ENCODE assay signal across 10 cellular contexts in the genomic region with DNA sequence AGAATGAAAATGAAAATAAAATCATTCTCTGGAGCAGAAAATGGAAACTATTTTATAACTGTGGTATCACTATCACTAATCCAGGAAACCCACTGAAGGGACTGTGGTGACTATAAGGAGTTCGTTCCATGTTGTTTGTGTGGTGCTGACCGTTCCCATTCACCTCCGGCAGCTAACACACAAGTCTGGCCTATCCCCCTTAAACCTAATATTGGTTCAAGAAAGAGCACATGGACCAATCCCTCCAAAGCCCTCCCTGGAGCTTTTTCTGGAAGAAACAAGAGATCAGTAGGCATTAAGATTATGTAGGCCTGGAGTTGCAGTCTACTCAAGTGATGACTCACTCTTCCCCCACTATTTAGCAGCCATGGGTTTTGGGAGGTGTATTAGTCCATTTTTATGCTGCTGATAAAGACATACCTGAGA. TPM values are rescaled to one million over a fixed set of nuclear protein-coding genes. Genes with fewer than 3 reads are reported as not detected.
DNase-seq lines count a peak whose midpoint lies in the region; ATAC-seq and TF ChIP-seq lines count a peak whose summit lies in the region.
"Had no signal": no experiment of that assay in that cellular context is flagged by ENCODE, and none has a peak within 500 bp of the region (broad histone marks: within the 10 kb centered on the region; RNA-seq: fewer than 3 reads in every experiment).

No MANE protein-coding gene starts in this region.

- TF ChIP-seq POLR2A in gastrocnemius medialis (IDR thresholded peaks at IDR 0.05) = no peak

- peaks cover 4% of the 10 kb centered on the region for H3K9me3 Mint-ChIP-seq in activated naive CD4-positive, alpha-beta T cell treated with anti-CD3 and anti-CD28 coated beads for 36 hours

- H3K4me3 Mint-ChIP-seq in activated naive CD4-positive, alpha-beta T cell treated with anti-CD3 and anti-CD28 coated beads for 36 hours = no peak overlapping the region

- no peaks in the 10 kb centered on the region for H3K27me3 Mint-ChIP-seq in activated naive CD4-positive, alpha-beta T cell treated with anti-CD3 and anti-CD28 coated beads for 36 hours (ENCODE audit: low read depth)

- TF ChIP-seq CTCF in gastrocnemius medialis (IDR thresholded peaks at IDR 0.05 in 4 of 5, conservative IDR thresholded peaks at IDR 0.05 in 1 of 5) = no peak

- H3K27me3 ChIP-seq in gastrocnemius medialis = no peaks in the 10 kb centered on the region

- ATAC-seq in GM18499 (IDR thresholded peaks at IDR 0.05; ENCODE audit: insufficient read depth, unreplicated experiment) = peak; percentile 78
- ATAC-seq in GM19467 (IDR thresholded peaks at IDR 0.05; ENCODE audit: unreplicated experiment) = peak; percentile 74
- ATAC-seq in HG03108 (IDR thresholded peaks at IDR 0.05; ENCODE audit: unreplicated experiment) = peak; percentile 83
- ATAC-seq in gastrocnemius medialis = no peak
- ATAC-seq: left lobe of liver had no signal

- H3K36me3 Mint-ChIP-seq in activated naive CD4-positive, alpha-beta T cell treated with anti-CD3 and anti-CD28 coated beads for 36 hours (ENCODE audit: low read depth) = peaks cover 4% of the 10 kb centered on the region

- CTCF ChIA-PET in activated naive CD4-positive, alpha-beta T cell treated with anti-CD3 and anti-CD28 coated beads for 36 hours (lab: Charles Lee) = interaction anchor here (0.6 to 1.5 kb wide), 5 partner anchors 9 to 68 kb away, joined by 3 to 4 read pairs (median 4); no protein-coding TSS in a partner anchor

- H3K9me3 ChIP-seq in gastrocnemius medialis = no peaks in the 10 kb centered on the region

- H3K4me3 ChIP-seq in gastrocnemius medialis = no peak overlapping the region

- no peak overlapping the region for H3K27ac ChIP-seq in gastrocnemius medialis

- peak; percentile 29 for DNase-seq in activated naive CD4-positive, alpha-beta T cell treated with anti-CD3 and anti-CD28 coated beads for 36 hours
- DNase-seq in medulla oblongata (ENCODE audit: extremely low spot score) = no peak
- DNase-seq in gastrocnemius medialis = no peak
- no peak for DNase-seq in NCI-H1092 treated with DMSO at 0.1 percent for 48 hours (lab: John Stamatoyannopoulos, UW)
- no peak for DNase-seq in Ammon's horn (ENCODE audit: low spot score)
- DNase-seq: activated CD4-positive, CD25-positive, alpha-beta regulatory T cell treated with anti-CD3 and anti-CD28 coated beads, Interleukin-2, amount 50 U/mL, for 72 hours had no signal

- no peaks in the 10 kb centered on the region for H3K36me3 ChIP-seq in gastrocnemius medialis

- intact Hi-C loops in activated naive CD4-positive, alpha-beta T cell treated with anti-CD3 and anti-CD28 coated beads for 36 hours (cut with micrococcal nuclease) = loop anchor here (1.0 kb wide), 7 partner anchors 8 to 616 kb away; a partner anchor contains a TSS
- intact Hi-C loops in gastrocnemius medialis (cut with DNase I; ENCODE audit: low total_unique reads) = no loop called here

- H3K4me1 ChIP-seq in gastrocnemius medialis = no peaks in the 10 kb centered on the region

- in situ Hi-C loops in gastrocnemius medialis (cut with MboI; ENCODE audit: low sequenced_read_pairs in 4 of 4) = no loop called here

- peak overlapping the region; percentile 89 for H3K27ac Mint-ChIP-seq in activated naive CD4-positive, alpha-beta T cell treated with anti-CD3 and anti-CD28 coated beads for 36 hours

- peaks cover 22% of the 10 kb centered on the region for H3K4me1 Mint-ChIP-seq in activated naive CD4-positive, alpha-beta T cell treated with anti-CD3 and anti-CD28 coated beads for 36 hours (ENCODE audit: low read depth)

RNA-seq across cellular contexts. Expression of a gene that starts 25.9 kb away (rescaled TPM):
- total RNA-seq in activated naive CD4-positive, alpha-beta T cell treated with anti-CD3 and anti-CD28 coated beads for 36 hours = 1 to 10 TPM; 2.2 to 2.5 TPM
- total RNA-seq in gastrocnemius medialis = 1 to 10 TPM; 2.3 to 7.0 (median 3.3) TPM

Comparison
In these comparisons a context has a peak if more than half of its experiments do, and no peak if none do; other contexts are left out.
1. ATAC-seq: peak in GM18499 (single experiment), GM19467 (single experiment) and HG03108 (single experiment); none in gastrocnemius medialis (0 of 2).